In the genomic region with DNA sequence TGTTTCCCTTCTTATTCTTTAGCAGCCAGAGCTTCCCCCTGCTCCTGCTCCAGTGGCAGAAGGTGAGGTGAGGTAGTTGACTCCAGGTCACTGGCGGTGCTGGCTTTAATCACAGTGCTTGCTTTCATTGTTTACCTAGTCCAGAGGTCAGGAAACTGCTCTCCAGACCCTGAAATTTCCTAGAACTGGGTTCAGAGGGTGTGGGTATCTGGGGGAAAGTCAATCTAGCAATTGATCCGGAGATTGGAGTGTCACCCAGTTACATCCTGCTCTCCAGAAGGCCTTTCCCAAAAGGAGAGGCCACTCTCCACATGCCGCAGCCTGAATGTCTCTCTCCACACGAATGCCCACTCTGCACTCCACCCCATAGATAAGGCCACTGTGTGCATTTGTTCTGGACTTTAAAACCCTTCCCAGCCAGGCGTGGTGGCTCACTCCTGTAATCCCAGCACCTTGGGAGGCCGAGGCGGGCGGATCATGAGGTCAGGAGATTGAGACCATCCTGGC, we compare ENCODE assay signal across 1 cellular context.
TF ChIP-seq lines count a peak whose summit lies in the region.

No MANE protein-coding gene starts in this region.

TF ChIP-seq in HepG2, 621 proteins besides CTCF, POLR2A, EP300 and RAD21 (continued from another document and continues in another):
- TF ChIP-seq, protein P1, sequence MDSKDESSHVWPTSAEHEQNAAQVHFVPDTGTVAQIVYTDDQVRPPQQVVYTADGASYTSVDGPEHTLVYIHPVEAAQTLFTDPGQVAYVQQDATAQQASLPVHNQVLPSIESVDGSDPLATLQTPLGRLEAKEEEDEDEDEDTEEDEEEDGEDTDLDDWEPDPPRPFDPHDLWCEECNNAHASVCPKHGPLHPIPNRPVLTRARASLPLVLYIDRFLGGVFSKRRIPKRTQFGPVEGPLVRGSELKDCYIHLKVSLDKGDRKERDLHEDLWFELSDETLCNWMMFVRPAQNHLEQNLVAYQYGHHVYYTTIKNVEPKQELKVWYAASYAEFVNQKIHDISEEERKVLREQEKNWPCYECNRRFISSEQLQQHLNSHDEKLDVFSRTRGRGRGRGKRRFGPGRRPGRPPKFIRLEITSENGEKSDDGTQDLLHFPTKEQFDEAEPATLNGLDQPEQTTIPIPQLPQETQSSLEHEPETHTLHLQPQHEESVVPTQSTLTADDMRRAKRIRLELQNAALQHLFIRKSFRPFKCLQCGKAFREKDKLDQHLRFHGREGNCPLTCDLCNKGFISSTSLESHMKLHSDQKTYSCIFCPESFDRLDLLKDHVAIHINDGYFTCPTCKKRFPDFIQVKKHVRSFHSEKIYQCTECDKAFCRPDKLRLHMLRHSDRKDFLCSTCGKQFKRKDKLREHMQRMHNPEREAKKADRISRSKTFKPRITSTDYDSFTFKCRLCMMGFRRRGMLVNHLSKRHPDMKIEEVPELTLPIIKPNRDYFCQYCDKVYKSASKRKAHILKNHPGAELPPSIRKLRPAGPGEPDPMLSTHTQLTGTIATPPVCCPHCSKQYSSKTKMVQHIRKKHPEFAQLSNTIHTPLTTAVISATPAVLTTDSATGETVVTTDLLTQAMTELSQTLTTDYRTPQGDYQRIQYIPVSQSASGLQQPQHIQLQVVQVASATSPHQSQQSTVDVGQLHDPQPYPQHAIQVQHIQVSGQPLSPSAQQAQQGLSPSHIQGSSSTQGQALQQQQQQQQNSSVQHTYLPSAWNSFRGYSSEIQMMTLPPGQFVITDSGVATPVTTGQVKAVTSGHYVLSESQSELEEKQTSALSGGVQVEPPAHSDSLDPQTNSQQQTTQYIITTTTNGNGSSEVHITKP (CRISPR knock-in tag; IDR thresholded peaks at IDR 0.05; ENCODE audit: low read depth): peak; percentile 30; the same call in 1 of the 2 replicates
- TF ChIP-seq, protein P2, sequence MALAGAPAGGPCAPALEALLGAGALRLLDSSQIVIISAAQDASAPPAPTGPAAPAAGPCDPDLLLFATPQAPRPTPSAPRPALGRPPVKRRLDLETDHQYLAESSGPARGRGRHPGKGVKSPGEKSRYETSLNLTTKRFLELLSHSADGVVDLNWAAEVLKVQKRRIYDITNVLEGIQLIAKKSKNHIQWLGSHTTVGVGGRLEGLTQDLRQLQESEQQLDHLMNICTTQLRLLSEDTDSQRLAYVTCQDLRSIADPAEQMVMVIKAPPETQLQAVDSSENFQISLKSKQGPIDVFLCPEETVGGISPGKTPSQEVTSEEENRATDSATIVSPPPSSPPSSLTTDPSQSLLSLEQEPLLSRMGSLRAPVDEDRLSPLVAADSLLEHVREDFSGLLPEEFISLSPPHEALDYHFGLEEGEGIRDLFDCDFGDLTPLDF (CRISPR knock-in tag; IDR thresholded peaks at IDR 0.05): no peak
- TF ChIP-seq ZNF101 (CRISPR knock-in tag; IDR thresholded peaks at IDR 0.05; ENCODE audit: borderline replicate concordance, low read depth) (0 out of 2 replicates have a peak, but pooled peaks have one; percentile 55), RNF2 (conservative IDR thresholded peaks at IDR 0.05; ENCODE audit: low read depth) (no peak; the same call in 1 of the 2 replicates), SSRP1 (CRISPR knock-in tag; IDR thresholded peaks at IDR 0.05) (no peak), ZNF562 (CRISPR knock-in tag; IDR thresholded peaks at IDR 0.05; ENCODE audit: borderline replicate concordance) (no peak), IRF2 (CRISPR knock-in tag; IDR thresholded peaks at IDR 0.05) (peak; percentile 76), HOXA5 (CRISPR knock-in tag; IDR thresholded peaks at IDR 0.05) (no peak), PHF5A (CRISPR knock-in tag; IDR thresholded peaks at IDR 0.05; ENCODE audit: low read depth, unreplicated experiment) (no peak), NR2F6 (IDR thresholded peaks at IDR 0.05) (peak; percentile 98), NR2F6 (CRISPR knock-in tag; IDR thresholded peaks at IDR 0.05) (peak; percentile 98), ZNF180 (CRISPR knock-in tag; IDR thresholded peaks at IDR 0.05; ENCODE audit: borderline replicate concordance, low read depth) (no peak), ZNF367 (CRISPR knock-in tag; IDR thresholded peaks at IDR 0.05; ENCODE audit: borderline replicate concordance) (no peak), ZNF737 (CRISPR knock-in tag; IDR thresholded peaks at IDR 0.05; ENCODE audit: borderline replicate concordance) (no peak), ZMYM4 (CRISPR knock-in tag; IDR thresholded peaks at IDR 0.05) (peak; percentile 89), RORA (CRISPR knock-in tag; IDR thresholded peaks at IDR 0.05) (no peak; the same call in 1 of the 2 replicates), XRCC5 (optimal IDR thresholded peaks at IDR 0.05; ENCODE audit: low read length) (peak; percentile 43), MIXL1 (CRISPR knock-in tag; IDR thresholded peaks at IDR 0.05) (peak; percentile 94), MED1 (CRISPR knock-in tag; IDR thresholded peaks at IDR 0.05) (peak; percentile 98), ZNF24 (IDR thresholded peaks at IDR 0.05) (no peak), ZNF839 (CRISPR knock-in tag; IDR thresholded peaks at IDR 0.05; ENCODE audit: borderline replicate concordance) (no peak), ERF (CRISPR knock-in tag; IDR thresholded peaks at IDR 0.05) (peak; percentile 86), KDM5B (CRISPR knock-in tag; IDR thresholded peaks at IDR 0.05; ENCODE audit: borderline replicate concordance) (no peak), ZNF256 (CRISPR knock-in tag; conservative IDR thresholded peaks at IDR 0.05) (peak; percentile 11; the same call in 1 of the 2 replicates), ZNF235 (CRISPR knock-in tag; IDR thresholded peaks at IDR 0.05; ENCODE audit: borderline replicate concordance) (no peak), SP140L (CRISPR knock-in tag; IDR thresholded peaks at IDR 0.05; ENCODE audit: borderline replicate concordance) (peak; percentile 94; the same call in 1 of the 2 replicates), CBX2 (IDR thresholded peaks at IDR 0.05; ENCODE audit: low read depth, low read length) (no peak), CBX2 (CRISPR knock-in tag; IDR thresholded peaks at IDR 0.05; ENCODE audit: low read depth) (no peak), KDM1A (CRISPR knock-in tag; IDR thresholded peaks at IDR 0.05) (peak; percentile 72), IRX3 (CRISPR knock-in tag; IDR thresholded peaks at IDR 0.05; ENCODE audit: borderline replicate concordance, low read depth) (no peak), ZNF713 (CRISPR knock-in tag; IDR thresholded peaks at IDR 0.05) (no peak), ZNF546 (CRISPR knock-in tag; conservative IDR thresholded peaks at IDR 0.05) (no peak), ELF3 (CRISPR knock-in tag; IDR thresholded peaks at IDR 0.05) (peak; percentile 94), ZNF776 (CRISPR knock-in tag; IDR thresholded peaks at IDR 0.05) (no peak), ZNF660 (CRISPR knock-in tag; IDR thresholded peaks at IDR 0.05; ENCODE audit: borderline replicate concordance, low read depth) (no peak), RARG (CRISPR knock-in tag; IDR thresholded peaks at IDR 0.05; ENCODE audit: low read depth) (no peak), PHF8 (CRISPR knock-in tag; IDR thresholded peaks at IDR 0.05) (peak; percentile 38; the same call in 1 of the 2 replicates)
- TF ChIP-seq, protein P3, sequence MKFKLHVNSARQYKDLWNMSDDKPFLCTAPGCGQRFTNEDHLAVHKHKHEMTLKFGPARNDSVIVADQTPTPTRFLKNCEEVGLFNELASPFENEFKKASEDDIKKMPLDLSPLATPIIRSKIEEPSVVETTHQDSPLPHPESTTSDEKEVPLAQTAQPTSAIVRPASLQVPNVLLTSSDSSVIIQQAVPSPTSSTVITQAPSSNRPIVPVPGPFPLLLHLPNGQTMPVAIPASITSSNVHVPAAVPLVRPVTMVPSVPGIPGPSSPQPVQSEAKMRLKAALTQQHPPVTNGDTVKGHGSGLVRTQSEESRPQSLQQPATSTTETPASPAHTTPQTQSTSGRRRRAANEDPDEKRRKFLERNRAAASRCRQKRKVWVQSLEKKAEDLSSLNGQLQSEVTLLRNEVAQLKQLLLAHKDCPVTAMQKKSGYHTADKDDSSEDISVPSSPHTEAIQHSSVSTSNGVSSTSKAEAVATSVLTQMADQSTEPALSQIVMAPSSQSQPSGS (CRISPR knock-in tag; IDR thresholded peaks at IDR 0.05): peak; percentile 74
- TF ChIP-seq, protein P4, sequence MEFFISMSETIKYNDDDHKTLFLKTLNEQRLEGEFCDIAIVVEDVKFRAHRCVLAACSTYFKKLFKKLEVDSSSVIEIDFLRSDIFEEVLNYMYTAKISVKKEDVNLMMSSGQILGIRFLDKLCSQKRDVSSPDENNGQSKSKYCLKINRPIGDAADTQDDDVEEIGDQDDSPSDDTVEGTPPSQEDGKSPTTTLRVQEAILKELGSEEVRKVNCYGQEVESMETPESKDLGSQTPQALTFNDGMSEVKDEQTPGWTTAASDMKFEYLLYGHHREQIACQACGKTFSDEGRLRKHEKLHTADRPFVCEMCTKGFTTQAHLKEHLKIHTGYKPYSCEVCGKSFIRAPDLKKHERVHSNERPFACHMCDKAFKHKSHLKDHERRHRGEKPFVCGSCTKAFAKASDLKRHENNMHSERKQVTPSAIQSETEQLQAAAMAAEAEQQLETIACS (CRISPR knock-in tag; IDR thresholded peaks at IDR 0.05): no peak
- TF ChIP-seq, protein P5, sequence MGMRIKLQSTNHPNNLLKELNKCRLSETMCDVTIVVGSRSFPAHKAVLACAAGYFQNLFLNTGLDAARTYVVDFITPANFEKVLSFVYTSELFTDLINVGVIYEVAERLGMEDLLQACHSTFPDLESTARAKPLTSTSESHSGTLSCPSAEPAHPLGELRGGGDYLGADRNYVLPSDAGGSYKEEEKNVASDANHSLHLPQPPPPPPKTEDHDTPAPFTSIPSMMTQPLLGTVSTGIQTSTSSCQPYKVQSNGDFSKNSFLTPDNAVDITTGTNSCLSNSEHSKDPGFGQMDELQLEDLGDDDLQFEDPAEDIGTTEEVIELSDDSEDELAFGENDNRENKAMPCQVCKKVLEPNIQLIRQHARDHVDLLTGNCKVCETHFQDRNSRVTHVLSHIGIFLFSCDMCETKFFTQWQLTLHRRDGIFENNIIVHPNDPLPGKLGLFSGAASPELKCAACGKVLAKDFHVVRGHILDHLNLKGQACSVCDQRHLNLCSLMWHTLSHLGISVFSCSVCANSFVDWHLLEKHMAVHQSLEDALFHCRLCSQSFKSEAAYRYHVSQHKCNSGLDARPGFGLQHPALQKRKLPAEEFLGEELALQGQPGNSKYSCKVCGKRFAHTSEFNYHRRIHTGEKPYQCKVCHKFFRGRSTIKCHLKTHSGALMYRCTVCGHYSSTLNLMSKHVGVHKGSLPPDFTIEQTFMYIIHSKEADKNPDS (CRISPR knock-in tag; IDR thresholded peaks at IDR 0.05): no peak; the same call in 1 of the 2 replicates
- TF ChIP-seq, protein P6, sequence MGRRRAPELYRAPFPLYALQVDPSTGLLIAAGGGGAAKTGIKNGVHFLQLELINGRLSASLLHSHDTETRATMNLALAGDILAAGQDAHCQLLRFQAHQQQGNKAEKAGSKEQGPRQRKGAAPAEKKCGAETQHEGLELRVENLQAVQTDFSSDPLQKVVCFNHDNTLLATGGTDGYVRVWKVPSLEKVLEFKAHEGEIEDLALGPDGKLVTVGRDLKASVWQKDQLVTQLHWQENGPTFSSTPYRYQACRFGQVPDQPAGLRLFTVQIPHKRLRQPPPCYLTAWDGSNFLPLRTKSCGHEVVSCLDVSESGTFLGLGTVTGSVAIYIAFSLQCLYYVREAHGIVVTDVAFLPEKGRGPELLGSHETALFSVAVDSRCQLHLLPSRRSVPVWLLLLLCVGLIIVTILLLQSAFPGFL (CRISPR knock-in tag; IDR thresholded peaks at IDR 0.05): no peak
- TF ChIP-seq, protein P7, sequence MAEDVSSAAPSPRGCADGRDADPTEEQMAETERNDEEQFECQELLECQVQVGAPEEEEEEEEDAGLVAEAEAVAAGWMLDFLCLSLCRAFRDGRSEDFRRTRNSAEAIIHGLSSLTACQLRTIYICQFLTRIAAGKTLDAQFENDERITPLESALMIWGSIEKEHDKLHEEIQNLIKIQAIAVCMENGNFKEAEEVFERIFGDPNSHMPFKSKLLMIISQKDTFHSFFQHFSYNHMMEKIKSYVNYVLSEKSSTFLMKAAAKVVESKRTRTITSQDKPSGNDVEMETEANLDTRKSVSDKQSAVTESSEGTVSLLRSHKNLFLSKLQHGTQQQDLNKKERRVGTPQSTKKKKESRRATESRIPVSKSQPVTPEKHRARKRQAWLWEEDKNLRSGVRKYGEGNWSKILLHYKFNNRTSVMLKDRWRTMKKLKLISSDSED (CRISPR knock-in tag; IDR thresholded peaks at IDR 0.05): no peak
- TF ChIP-seq, protein P8, sequence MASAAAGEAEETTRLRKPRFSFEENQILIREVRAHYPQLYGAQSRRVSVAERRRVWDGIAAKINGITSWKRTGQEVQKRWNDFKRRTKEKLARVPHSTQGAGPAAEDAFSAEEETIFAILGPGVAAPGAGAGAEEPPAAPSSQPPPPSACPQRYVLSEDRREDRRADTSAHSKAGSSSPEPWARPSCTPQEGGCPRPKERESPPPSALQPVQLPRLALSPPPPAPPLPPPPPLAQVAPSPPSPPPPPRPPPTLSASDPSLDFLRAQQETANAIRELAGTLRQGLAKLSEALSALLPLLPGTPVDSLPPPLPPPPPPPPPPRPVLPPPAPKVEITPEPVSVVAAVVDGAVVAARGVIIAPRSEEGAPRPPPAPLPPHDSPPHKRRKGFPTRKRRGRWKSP (CRISPR knock-in tag; IDR thresholded peaks at IDR 0.05): 0 out of 2 replicates have a peak, but pooled peaks have one; percentile 45
- TF ChIP-seq, protein P9, sequence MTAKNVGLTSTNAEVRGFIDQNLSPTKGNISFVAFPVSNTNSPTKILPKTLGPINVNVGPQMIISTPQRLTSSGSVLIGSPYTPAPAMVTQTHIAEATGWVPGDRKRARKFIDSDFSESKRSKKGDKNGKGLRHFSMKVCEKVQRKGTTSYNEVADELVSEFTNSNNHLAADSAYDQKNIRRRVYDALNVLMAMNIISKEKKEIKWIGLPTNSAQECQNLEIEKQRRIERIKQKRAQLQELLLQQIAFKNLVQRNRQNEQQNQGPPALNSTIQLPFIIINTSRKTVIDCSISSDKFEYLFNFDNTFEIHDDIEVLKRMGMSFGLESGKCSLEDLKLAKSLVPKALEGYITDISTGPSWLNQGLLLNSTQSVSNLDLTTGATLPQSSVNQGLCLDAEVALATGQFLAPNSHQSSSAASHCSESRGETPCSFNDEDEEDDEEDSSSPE (CRISPR knock-in tag; IDR thresholded peaks at IDR 0.05): peak; percentile 14; the same call in 1 of the 2 replicates
